In the genomic region with DNA sequence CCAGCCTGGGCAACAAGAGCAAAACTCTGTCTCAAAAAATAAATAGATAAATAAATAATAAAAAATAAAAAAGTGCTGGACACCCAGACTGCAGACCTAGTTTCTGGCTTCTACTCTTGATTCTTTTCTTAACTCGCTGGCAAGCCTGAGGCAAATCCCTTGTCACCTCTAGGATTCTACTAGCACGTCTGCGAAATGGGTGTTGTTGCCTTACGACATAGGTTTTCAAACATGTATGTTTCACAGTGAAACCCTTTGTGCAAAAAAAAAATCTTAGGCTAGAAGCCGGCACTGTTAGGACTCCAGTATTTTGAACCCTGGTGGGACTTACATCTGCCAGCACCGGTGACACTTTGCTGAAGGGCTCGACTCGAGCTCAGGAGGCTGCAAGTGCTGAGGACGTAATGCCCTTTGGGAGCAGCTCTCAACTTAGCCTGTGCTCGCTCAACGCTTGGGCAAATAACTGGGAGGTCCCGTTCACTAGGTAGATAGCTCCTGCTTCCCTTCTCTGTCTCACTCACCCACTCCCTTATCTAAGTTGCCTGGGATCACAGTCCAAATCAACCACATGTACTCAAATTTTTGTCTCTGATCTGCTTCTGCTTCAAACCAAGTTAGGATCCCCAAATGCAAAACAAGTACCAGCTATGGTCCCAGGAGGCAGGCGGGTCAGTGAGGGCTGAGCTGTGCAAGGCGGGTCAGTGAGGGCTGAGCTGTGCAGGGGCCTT, we compare ENCODE assay signal across 1 cellular context.
TF ChIP-seq lines count a peak whose summit lies in the region.

No MANE protein-coding gene starts in this region.

TF ChIP-seq in HepG2, 621 proteins besides CTCF, POLR2A, EP300 and RAD21 (continued from another document and continues in another):
- TF ChIP-seq, protein P1, sequence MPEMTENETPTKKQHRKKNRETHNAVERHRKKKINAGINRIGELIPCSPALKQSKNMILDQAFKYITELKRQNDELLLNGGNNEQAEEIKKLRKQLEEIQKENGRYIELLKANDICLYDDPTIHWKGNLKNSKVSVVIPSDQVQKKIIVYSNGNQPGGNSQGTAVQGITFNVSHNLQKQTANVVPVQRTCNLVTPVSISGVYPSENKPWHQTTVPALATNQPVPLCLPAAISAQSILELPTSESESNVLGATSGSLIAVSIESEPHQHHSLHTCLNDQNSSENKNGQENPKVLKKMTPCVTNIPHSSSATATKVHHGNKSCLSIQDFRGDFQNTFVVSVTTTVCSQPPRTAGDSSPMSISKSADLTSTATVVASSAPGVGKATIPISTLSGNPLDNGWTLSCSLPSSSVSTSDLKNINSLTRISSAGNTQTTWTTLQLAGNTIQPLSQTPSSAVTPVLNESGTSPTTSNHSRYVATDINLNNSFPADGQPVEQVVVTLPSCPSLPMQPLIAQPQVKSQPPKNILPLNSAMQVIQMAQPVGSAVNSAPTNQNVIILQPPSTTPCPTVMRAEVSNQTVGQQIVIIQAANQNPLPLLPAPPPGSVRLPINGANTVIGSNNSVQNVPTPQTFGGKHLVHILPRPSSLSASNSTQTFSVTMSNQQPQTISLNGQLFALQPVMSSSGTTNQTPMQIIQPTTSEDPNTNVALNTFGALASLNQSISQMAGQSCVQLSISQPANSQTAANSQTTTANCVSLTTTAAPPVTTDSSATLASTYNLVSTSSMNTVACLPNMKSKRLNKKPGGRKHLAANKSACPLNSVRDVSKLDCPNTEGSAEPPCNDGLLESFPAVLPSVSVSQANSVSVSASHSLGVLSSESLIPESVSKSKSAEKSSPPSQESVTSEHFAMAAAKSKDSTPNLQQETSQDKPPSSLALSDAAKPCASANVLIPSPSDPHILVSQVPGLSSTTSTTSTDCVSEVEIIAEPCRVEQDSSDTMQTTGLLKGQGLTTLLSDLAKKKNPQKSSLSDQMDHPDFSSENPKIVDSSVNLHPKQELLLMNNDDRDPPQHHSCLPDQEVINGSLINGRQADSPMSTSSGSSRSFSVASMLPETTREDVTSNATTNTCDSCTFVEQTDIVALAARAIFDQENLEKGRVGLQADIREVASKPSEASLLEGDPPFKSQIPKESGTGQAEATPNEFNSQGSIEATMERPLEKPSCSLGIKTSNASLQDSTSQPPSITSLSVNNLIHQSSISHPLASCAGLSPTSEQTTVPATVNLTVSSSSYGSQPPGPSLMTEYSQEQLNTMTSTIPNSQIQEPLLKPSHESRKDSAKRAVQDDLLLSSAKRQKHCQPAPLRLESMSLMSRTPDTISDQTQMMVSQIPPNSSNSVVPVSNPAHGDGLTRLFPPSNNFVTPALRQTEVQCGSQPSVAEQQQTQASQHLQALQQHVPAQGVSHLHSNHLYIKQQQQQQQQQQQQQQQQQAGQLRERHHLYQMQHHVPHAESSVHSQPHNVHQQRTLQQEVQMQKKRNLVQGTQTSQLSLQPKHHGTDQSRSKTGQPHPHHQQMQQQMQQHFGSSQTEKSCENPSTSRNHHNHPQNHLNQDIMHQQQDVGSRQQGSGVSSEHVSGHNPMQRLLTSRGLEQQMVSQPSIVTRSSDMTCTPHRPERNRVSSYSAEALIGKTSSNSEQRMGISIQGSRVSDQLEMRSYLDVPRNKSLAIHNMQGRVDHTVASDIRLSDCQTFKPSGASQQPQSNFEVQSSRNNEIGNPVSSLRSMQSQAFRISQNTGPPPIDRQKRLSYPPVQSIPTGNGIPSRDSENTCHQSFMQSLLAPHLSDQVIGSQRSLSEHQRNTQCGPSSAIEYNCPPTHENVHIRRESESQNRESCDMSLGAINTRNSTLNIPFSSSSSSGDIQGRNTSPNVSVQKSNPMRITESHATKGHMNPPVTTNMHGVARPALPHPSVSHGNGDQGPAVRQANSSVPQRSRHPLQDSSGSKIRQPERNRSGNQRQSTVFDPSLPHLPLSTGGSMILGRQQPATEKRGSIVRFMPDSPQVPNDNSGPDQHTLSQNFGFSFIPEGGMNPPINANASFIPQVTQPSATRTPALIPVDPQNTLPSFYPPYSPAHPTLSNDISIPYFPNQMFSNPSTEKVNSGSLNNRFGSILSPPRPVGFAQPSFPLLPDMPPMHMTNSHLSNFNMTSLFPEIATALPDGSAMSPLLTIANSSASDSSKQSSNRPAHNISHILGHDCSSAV (CRISPR knock-in tag; IDR thresholded peaks at IDR 0.05; ENCODE audit: borderline replicate concordance), result no peak
- TF ChIP-seq THYN1 (CRISPR knock-in tag; IDR thresholded peaks at IDR 0.05; ENCODE audit: borderline replicate concordance, low read depth) (no peak), NCOA2 (CRISPR knock-in tag; IDR thresholded peaks at IDR 0.05) (peak; percentile 36; the same call in 1 of the 2 replicates), RBFOX2 (IDR thresholded peaks at IDR 0.05; ENCODE audit: low read depth, low read length) (0 out of 2 replicates have a peak, but pooled peaks have one; percentile 48), RFX3 (CRISPR knock-in tag; IDR thresholded peaks at IDR 0.05) (no peak), RFXAP (CRISPR knock-in tag; IDR thresholded peaks at IDR 0.05; ENCODE audit: borderline replicate concordance) (no peak; the same call in 1 of the 2 replicates), YEATS4 (CRISPR knock-in tag; IDR thresholded peaks at IDR 0.05; ENCODE audit: borderline replicate concordance) (peak; percentile 49; the same call in 1 of the 2 replicates), PITX1 (CRISPR knock-in tag; IDR thresholded peaks at IDR 0.05) (0 out of 2 replicates have a peak, but pooled peaks have one; percentile 37), SNRNP70 (IDR thresholded peaks at IDR 0.05; ENCODE audit: low read depth, low read length) (no peak), ZNF501 (CRISPR knock-in tag; IDR thresholded peaks at IDR 0.05) (peak; percentile 48; the same call in 1 of the 2 replicates), NFE2L1 (CRISPR knock-in tag; IDR thresholded peaks at IDR 0.05; ENCODE audit: borderline replicate concordance) (no peak), ZNF614 (CRISPR knock-in tag; IDR thresholded peaks at IDR 0.05; ENCODE audit: borderline replicate concordance) (0 out of 2 replicates have a peak, but pooled peaks have one; percentile 38), POLR2G (IDR thresholded peaks at IDR 0.05; ENCODE audit: low read depth, low read length) (peak; percentile 71), SRSF1 (optimal IDR thresholded peaks at IDR 0.05; ENCODE audit: low read depth, low read length) (no peak), PHF21A (CRISPR knock-in tag; IDR thresholded peaks at IDR 0.05) (peak; percentile 68), DR1 (CRISPR knock-in tag; IDR thresholded peaks at IDR 0.05) (no peak), ZMYM4 (CRISPR knock-in tag; IDR thresholded peaks at IDR 0.05) (peak; percentile 34; the same call in 1 of the 2 replicates), ZFY (CRISPR knock-in tag; IDR thresholded peaks at IDR 0.05) (peak; percentile 21; the same call in 1 of the 2 replicates), SOX5 (CRISPR knock-in tag; IDR thresholded peaks at IDR 0.05; ENCODE audit: borderline replicate concordance) (0 out of 2 replicates have a peak, but pooled peaks have one; percentile 36), SRF (IDR thresholded peaks at IDR 0.05; ENCODE audit: low read depth, low read length) (no peak), KDM2A (CRISPR knock-in tag; IDR thresholded peaks at IDR 0.05; ENCODE audit: borderline replicate concordance, low read depth) (0 out of 2 replicates have a peak, but pooled peaks have one; percentile 14)
- TF ChIP-seq, protein P2, sequence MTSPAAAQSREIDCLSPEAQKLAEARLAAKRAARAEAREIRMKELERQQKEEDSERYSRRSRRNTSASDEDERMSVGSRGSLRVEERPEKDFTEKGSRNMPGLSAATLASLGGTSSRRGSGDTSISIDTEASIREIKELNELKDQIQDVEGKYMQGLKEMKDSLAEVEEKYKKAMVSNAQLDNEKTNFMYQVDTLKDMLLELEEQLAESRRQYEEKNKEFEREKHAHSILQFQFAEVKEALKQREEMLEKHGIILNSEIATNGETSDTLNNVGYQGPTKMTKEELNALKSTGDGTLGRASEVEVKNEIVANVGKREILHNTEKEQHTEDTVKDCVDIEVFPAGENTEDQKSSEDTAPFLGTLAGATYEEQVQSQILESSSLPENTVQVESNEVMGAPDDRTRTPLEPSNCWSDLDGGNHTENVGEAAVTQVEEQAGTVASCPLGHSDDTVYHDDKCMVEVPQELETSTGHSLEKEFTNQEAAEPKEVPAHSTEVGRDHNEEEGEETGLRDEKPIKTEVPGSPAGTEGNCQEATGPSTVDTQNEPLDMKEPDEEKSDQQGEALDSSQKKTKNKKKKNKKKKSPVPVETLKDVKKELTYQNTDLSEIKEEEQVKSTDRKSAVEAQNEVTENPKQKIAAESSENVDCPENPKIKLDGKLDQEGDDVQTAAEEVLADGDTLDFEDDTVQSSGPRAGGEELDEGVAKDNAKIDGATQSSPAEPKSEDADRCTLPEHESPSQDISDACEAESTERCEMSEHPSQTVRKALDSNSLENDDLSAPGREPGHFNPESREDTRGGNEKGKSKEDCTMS (CRISPR knock-in tag; conservative IDR thresholded peaks at IDR 0.05), result no peak
- TF ChIP-seq, protein P3, sequence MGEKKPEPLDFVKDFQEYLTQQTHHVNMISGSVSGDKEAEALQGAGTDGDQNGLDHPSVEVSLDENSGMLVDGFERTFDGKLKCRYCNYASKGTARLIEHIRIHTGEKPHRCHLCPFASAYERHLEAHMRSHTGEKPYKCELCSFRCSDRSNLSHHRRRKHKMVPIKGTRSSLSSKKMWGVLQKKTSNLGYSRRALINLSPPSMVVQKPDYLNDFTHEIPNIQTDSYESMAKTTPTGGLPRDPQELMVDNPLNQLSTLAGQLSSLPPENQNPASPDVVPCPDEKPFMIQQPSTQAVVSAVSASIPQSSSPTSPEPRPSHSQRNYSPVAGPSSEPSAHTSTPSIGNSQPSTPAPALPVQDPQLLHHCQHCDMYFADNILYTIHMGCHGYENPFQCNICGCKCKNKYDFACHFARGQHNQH (CRISPR knock-in tag; IDR thresholded peaks at IDR 0.05), result peak; percentile 68; the same call in 1 of the 2 replicates
- TF ChIP-seq, protein P4, sequence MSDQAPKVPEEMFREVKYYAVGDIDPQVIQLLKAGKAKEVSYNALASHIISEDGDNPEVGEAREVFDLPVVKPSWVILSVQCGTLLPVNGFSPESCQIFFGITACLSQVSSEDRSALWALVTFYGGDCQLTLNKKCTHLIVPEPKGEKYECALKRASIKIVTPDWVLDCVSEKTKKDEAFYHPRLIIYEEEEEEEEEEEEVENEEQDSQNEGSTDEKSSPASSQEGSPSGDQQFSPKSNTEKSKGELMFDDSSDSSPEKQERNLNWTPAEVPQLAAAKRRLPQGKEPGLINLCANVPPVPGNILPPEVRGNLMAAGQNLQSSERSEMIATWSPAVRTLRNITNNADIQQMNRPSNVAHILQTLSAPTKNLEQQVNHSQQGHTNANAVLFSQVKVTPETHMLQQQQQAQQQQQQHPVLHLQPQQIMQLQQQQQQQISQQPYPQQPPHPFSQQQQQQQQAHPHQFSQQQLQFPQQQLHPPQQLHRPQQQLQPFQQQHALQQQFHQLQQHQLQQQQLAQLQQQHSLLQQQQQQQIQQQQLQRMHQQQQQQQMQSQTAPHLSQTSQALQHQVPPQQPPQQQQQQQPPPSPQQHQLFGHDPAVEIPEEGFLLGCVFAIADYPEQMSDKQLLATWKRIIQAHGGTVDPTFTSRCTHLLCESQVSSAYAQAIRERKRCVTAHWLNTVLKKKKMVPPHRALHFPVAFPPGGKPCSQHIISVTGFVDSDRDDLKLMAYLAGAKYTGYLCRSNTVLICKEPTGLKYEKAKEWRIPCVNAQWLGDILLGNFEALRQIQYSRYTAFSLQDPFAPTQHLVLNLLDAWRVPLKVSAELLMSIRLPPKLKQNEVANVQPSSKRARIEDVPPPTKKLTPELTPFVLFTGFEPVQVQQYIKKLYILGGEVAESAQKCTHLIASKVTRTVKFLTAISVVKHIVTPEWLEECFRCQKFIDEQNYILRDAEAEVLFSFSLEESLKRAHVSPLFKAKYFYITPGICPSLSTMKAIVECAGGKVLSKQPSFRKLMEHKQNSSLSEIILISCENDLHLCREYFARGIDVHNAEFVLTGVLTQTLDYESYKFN (CRISPR knock-in tag; conservative IDR thresholded peaks at IDR 0.05), result peak; percentile 64
- TF ChIP-seq, protein P5, sequence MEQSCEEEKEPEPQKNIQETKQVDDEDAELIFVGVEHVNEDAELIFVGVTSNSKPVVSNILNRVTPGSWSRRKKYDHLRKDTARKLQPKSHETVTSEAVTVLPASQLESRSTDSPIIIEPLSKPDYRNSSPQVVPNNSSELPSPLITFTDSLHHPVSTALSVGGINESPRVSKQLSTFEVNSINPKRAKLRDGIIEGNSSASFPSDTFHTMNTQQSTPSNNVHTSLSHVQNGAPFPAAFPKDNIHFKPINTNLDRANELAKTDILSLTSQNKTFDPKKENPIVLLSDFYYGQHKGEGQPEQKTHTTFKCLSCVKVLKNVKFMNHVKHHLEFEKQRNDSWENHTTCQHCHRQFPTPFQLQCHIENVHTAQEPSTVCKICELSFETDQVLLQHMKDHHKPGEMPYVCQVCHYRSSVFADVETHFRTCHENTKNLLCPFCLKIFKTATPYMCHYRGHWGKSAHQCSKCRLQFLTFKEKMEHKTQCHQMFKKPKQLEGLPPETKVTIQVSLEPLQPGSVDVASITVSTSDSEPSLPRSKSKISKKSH (CRISPR knock-in tag; IDR thresholded peaks at IDR 0.05; ENCODE audit: borderline replicate concordance), result no peak
- TF ChIP-seq, protein P6, sequence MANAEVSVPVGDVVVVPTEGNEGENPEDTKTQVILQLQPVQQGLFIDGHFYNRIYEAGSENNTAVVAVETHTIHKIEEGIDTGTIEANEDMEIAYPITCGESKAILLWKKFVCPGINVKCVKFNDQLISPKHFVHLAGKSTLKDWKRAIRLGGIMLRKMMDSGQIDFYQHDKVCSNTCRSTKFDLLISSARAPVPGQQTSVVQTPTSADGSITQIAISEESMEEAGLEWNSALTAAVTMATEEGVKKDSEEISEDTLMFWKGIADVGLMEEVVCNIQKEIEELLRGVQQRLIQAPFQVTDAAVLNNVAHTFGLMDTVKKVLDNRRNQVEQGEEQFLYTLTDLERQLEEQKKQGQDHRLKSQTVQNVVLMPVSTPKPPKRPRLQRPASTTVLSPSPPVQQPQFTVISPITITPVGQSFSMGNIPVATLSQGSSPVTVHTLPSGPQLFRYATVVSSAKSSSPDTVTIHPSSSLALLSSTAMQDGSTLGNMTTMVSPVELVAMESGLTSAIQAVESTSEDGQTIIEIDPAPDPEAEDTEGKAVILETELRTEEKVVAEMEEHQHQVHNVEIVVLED (CRISPR knock-in tag; IDR thresholded peaks at IDR 0.05; ENCODE audit: borderline replicate concordance), result peak; percentile 35; the same call in 1 of the 2 replicates
- TF ChIP-seq, protein P7, sequence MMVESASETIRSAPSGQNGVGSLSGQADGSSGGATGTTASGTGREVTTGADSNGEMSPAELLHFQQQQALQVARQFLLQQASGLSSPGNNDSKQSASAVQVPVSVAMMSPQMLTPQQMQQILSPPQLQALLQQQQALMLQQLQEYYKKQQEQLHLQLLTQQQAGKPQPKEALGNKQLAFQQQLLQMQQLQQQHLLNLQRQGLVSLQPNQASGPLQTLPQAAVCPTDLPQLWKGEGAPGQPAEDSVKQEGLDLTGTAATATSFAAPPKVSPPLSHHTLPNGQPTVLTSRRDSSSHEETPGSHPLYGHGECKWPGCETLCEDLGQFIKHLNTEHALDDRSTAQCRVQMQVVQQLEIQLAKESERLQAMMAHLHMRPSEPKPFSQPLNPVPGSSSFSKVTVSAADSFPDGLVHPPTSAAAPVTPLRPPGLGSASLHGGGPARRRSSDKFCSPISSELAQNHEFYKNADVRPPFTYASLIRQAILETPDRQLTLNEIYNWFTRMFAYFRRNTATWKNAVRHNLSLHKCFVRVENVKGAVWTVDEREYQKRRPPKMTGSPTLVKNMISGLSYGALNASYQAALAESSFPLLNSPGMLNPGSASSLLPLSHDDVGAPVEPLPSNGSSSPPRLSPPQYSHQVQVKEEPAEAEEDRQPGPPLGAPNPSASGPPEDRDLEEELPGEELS (CRISPR knock-in tag; IDR thresholded peaks at IDR 0.05), result peak; percentile 33; the same call in 1 of the 2 replicates
